ENCODE assay signal across 23 cellular contexts in genomic region chr7:81112731-81113130, GRCh38.
"Had no signal": no experiment of that assay in that cellular context is flagged by ENCODE, and none has a peak within 500 bp of the region (broad histone marks: within the 10 kb centered on the region; RNA-seq: fewer than 3 reads in every experiment).

No MANE protein-coding gene starts in this region.

- H3K36me3 ChIP-seq: SJSA1 had no signal

- H3K27me3 ChIP-seq: SJSA1 had no signal

- H3K9me3 Mint-ChIP-seq: activated CD8-positive, alpha-beta T cell treated with anti-CD3 and anti-CD28 coated beads for 36 hours; activated naive CD8-positive, alpha-beta T cell treated with anti-CD3 and anti-CD28 coated beads for 36 hours; activated T-helper 2 cell treated with anti-CD3 and anti-CD28 coated beads, Interferon-gamma antibody, Interleukin-2, Interleukin-4, amounts not matched to agents 10 μg/mL and 5 μg/mL and 100 μg/mL, durations not matched to agents 14 hours and 24 hours and 36 hours; T-helper 1 cell treated with Interleukin-12 subunit alpha and Interleukin-12 subunit beta and Interleukin-4 antibody, amounts not matched to agents 30 μg/mL and 1 μg/mL, for 36 hours had no signal

- H3K27ac Mint-ChIP-seq: activated CD8-positive, alpha-beta T cell treated with anti-CD3 and anti-CD28 coated beads for 36 hours; activated naive CD4-positive, alpha-beta T cell treated with anti-CD3 and anti-CD28 coated beads, Interleukin-2, amount 10 ng/mL, durations not matched to agents 7 days and 5 days; activated naive CD8-positive, alpha-beta T cell treated with anti-CD3 and anti-CD28 coated beads for 36 hours; activated T-cell treated with anti-CD3 and anti-CD28 coated beads, Interleukin-2, amount 50 U/mL, for 72 hours; activated T-helper 2 cell treated with anti-CD3 and anti-CD28 coated beads, Interferon-gamma antibody, Interleukin-2, Interleukin-4, amounts not matched to agents 10 μg/mL and 5 μg/mL and 100 μg/mL, durations not matched to agents 14 hours and 24 hours and 36 hours; T-helper 1 cell treated with Interleukin-12 subunit alpha and Interleukin-12 subunit beta and Interleukin-4 antibody, amounts not matched to agents 30 μg/mL and 1 μg/mL, for 36 hours had no signal

- ATAC-seq: activated CD4-positive, CD25-positive, alpha-beta regulatory T cell treated with anti-CD3 and anti-CD28 coated beads, Interleukin-2, amount 50 U/mL, for 24 hours; activated CD8-positive, alpha-beta T cell treated with anti-CD3 and anti-CD28 coated beads for 36 hours; activated T-cell treated with anti-CD3 and anti-CD28 coated beads, Interleukin-2, amount 50 U/mL, for 72 hours had no signal

- H3K27ac ChIP-seq: RWPE1 had no signal

- H3K4me3 ChIP-seq: SJSA1 had no signal

- H3K9me3 ChIP-seq: SJSA1 had no signal

- H3K27me3 Mint-ChIP-seq: activated CD8-positive, alpha-beta T cell treated with anti-CD3 and anti-CD28 coated beads for 36 hours; activated naive CD4-positive, alpha-beta T cell treated with anti-CD3 and anti-CD28 coated beads, Interleukin-2, amount 10 ng/mL, durations not matched to agents 7 days and 5 days; activated naive CD8-positive, alpha-beta T cell treated with anti-CD3 and anti-CD28 coated beads for 36 hours had no signal

- H3K36me3 Mint-ChIP-seq: activated naive CD4-positive, alpha-beta T cell treated with anti-CD3 and anti-CD28 coated beads, Interleukin-2, amount 10 ng/mL, durations not matched to agents 7 days and 5 days; activated naive CD8-positive, alpha-beta T cell treated with anti-CD3 and anti-CD28 coated beads for 36 hours had no signal

- DNase-seq: activated CD4-positive, alpha-beta T cell treated with anti-CD3 and anti-CD28 coated beads for 4 hours; activated CD8-positive, alpha-beta memory T cell treated with anti-CD3 and anti-CD28 coated beads, Interleukin-2, amount 50 U/mL, for 4 hours; activated CD8-positive, alpha-beta T cell treated with anti-CD3 and anti-CD28 coated beads for 36 hours; activated gamma-delta T cell treated with Interleukin-2 at 50 U/mL for 16 hours; activated naive CD4-positive, alpha-beta T cell treated with anti-CD3 and anti-CD28 coated beads, Interleukin-2, amount 10 ng/mL, durations not matched to agents 7 days and 5 days; activated naive CD8-positive, alpha-beta T cell treated with anti-CD3 and anti-CD28 coated beads for 36 hours; activated T-cell treated with anti-CD3 and anti-CD28 coated beads, Interleukin-2, amount 50 U/mL, for 72 hours; Kasumi-1; KBM-7; NCI-H1105 treated with DMSO at 0.1 percent for 48 hours; NCI-H146; NCI-H187 treated with DMSO at 0.1 percent for 48 hours; NCI-H2171 treated with DMSO at 0.1 percent for 48 hours; NCI-H226; NCI-H510A; NCI-H526 treated with DMSO at 0.1 percent for 48 hours; NCI-H82; Right ventricle myocardium superior had no signal

- H3K4me1 Mint-ChIP-seq: activated naive CD4-positive, alpha-beta T cell treated with anti-CD3 and anti-CD28 coated beads, Interleukin-2, amount 10 ng/mL, durations not matched to agents 7 days and 5 days; activated naive CD8-positive, alpha-beta T cell treated with anti-CD3 and anti-CD28 coated beads for 36 hours had no signal

- H3K4me3 Mint-ChIP-seq: activated CD8-positive, alpha-beta T cell treated with anti-CD3 and anti-CD28 coated beads for 36 hours; activated naive CD4-positive, alpha-beta T cell treated with anti-CD3 and anti-CD28 coated beads, Interleukin-2, amount 10 ng/mL, durations not matched to agents 7 days and 5 days; activated naive CD8-positive, alpha-beta T cell treated with anti-CD3 and anti-CD28 coated beads for 36 hours; activated T-cell treated with anti-CD3 and anti-CD28 coated beads, Interleukin-2, amount 50 U/mL, for 72 hours; T-helper 1 cell treated with Interleukin-12 subunit alpha and Interleukin-12 subunit beta and Interleukin-4 antibody, amounts not matched to agents 30 μg/mL and 1 μg/mL, for 36 hours had no signal
